25 cellular contexts compared by ENCODE assay signal in the genomic region with DNA sequence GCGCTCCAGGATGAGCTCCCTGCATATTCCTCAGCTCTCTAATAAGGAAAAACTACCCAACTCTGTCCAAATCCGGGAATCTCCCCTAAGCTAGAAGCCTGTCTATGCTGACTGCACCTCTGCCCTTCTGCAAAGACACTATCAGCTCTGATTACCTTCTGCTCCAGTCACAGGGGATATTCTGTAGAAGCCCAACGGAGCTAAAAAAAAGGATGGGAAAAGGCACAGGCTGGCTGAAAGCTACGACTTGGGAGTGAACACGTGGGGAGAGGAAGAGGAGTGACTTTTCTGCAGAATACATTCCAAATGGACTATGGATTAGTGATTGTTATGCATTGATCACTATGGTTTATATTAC. TPM values are rescaled to one million over a fixed set of nuclear protein-coding genes. Genes with fewer than 3 reads are reported as not detected.
DNase-seq lines count a peak whose midpoint lies in the region; ATAC-seq and TF ChIP-seq lines count a peak whose summit lies in the region.
"Had no signal": no experiment of that assay in that cellular context is flagged by ENCODE, and none has a peak within 500 bp of the region (broad histone marks: within the 10 kb centered on the region; RNA-seq: fewer than 3 reads in every experiment).

No MANE protein-coding gene starts in this region.

- H3K9me2 ChIP-seq in PC-3 (replicated peaks; ENCODE audit: low read length), result no peaks in the 10 kb centered on the region
- H3K9me2 ChIP-seq in hepatocyte (replicated peaks; ENCODE audit: insufficient read depth), result no peaks in the 10 kb centered on the region

- peak overlapping the region; percentile 2 to 66 for H3K27ac Mint-ChIP-seq in activated naive CD4-positive, alpha-beta T cell treated with anti-CD3 and anti-CD28 coated beads, Interleukin-2, amount 50 U/mL, for 72 hours
- H3K27ac Mint-ChIP-seq in activated naive CD4-positive, alpha-beta T cell treated with anti-CD3 and anti-CD28 coated beads for 36 hours, result no peak overlapping the region

- H3K27ac ChIP-seq in PC-3 (ENCODE audit: low read length) (no peak overlapping the region), hepatocyte (peak overlapping the region; percentile 12), smooth muscle cell (ENCODE audit: low read depth) (peak overlapping the region; percentile 53)
- H3K27ac ChIP-seq: left lung, neutrophil, prostate gland, SJSA1, VCaP had no signal

- H3K9me3 Mint-ChIP-seq in activated naive CD4-positive, alpha-beta T cell treated with anti-CD3 and anti-CD28 coated beads, Interleukin-2, amount 50 U/mL, for 72 hours, result no peaks in the 10 kb centered on the region
- no peaks in the 10 kb centered on the region for H3K9me3 Mint-ChIP-seq in activated naive CD4-positive, alpha-beta T cell treated with anti-CD3 and anti-CD28 coated beads for 36 hours

- H2AFZ ChIP-seq in PC-3 (ENCODE audit: low read length) (no peak overlapping the region), hepatocyte (no peak overlapping the region), smooth muscle cell (ENCODE audit: low read depth) (no peak overlapping the region)

- CTCF ChIA-PET in activated naive CD4-positive, alpha-beta T cell treated with anti-CD3 and anti-CD28 coated beads for 36 hours (lab: Charles Lee), result interaction anchor here (1.2 to 1.5 kb wide), 2 partner anchors 102 to 103 kb away, joined by 4 to 5 read pairs; no protein-coding TSS in a partner anchor
- CTCF ChIA-PET in PC-3 (lab: Charles Lee), result no interaction called here

- peaks cover 5% of the 10 kb centered on the region for H3K4me1 Mint-ChIP-seq in activated naive CD4-positive, alpha-beta T cell treated with anti-CD3 and anti-CD28 coated beads for 36 hours (ENCODE audit: low read depth)

- H3F3A ChIP-seq in PC-3 (ENCODE audit: low read length, unreplicated experiment) (no peaks in the 10 kb centered on the region), smooth muscle cell (ENCODE audit: low read depth) (peaks cover 11% of the 10 kb centered on the region)

- no peak overlapping the region for H3K4me3 ChIP-seq in PC-3 (ENCODE audit: low read length)
- no peak overlapping the region for H3K4me3 ChIP-seq in hepatocyte
- no peak overlapping the region for H3K4me3 ChIP-seq in smooth muscle cell
- H3K4me3 ChIP-seq: left lung, prostate gland, SJSA1, tibial nerve had no signal

- intact Hi-C loops in activated naive CD4-positive, alpha-beta T cell treated with anti-CD3 and anti-CD28 coated beads for 36 hours (cut with micrococcal nuclease), result loop anchor here (5.0 kb wide), 2 partner anchors 35 to 100 kb away; no protein-coding TSS in a partner anchor
- intact Hi-C loops in PC-3 (cut with micrococcal nuclease), result no loop called here

- H3K79me2 ChIP-seq in PC-3 (ENCODE audit: low read length) (no peaks in the 10 kb centered on the region), hepatocyte (no peaks in the 10 kb centered on the region), smooth muscle cell (ENCODE audit: low read depth) (no peaks in the 10 kb centered on the region)

- H3K27me3 ChIP-seq in PC-3 (ENCODE audit: low read length), result no peaks in the 10 kb centered on the region
- no peaks in the 10 kb centered on the region for H3K27me3 ChIP-seq in hepatocyte
- H3K27me3 ChIP-seq in smooth muscle cell (ENCODE audit: low read depth), result no peaks in the 10 kb centered on the region
- H3K27me3 ChIP-seq: left lung, neutrophil, SJSA1, tibial nerve had no signal

- no peak for ATAC-seq in activated naive CD4-positive, alpha-beta T cell treated with anti-CD3 and anti-CD28 coated beads, Interleukin-2, amount 50 U/mL, for 72 hours
- no peak for ATAC-seq in PC-3
- no peak for ATAC-seq in HG02588 (IDR thresholded peaks at IDR 0.05; ENCODE audit: unreplicated experiment)

- H4K20me1 ChIP-seq in PC-3 (ENCODE audit: low read length) (no peaks in the 10 kb centered on the region), hepatocyte (ENCODE audit: insufficient read depth, poor library complexity, severe bottlenecking) (no peaks in the 10 kb centered on the region), smooth muscle cell (ENCODE audit: low read depth) (no peaks in the 10 kb centered on the region)

- H3K9me3 ChIP-seq in PC-3 (ENCODE audit: low read length) (no peaks in the 10 kb centered on the region), hepatocyte (ENCODE audit: low read depth) (no peaks in the 10 kb centered on the region), smooth muscle cell (replicated peaks; ENCODE audit: low read depth) (no peaks in the 10 kb centered on the region)
- H3K9me3 ChIP-seq: left lung, neutrophil, prostate gland, SJSA1, tibial nerve had no signal

- no peak overlapping the region for H3K4me3 Mint-ChIP-seq in activated naive CD4-positive, alpha-beta T cell treated with anti-CD3 and anti-CD28 coated beads for 36 hours

- WGBS in hepatocyte (ENCODE audit: low lambda C conversion rate, missing lambda C conversion rate), result 71% methylated on average over 5 of the region's 5 CpGs
- WGBS in smooth muscle cell (ENCODE audit: low lambda C conversion rate), result 81% methylated on average over 5 of the region's 5 CpGs

- H3K4me1 ChIP-seq in PC-3 (ENCODE audit: insufficient read depth, low read length) (0 out of 2 replicates have a peak, but pooled peaks cover 7% of the 10 kb centered on the region), hepatocyte (ENCODE audit: insufficient read depth) (no peaks in the 10 kb centered on the region), smooth muscle cell (ENCODE audit: low read depth) (no peaks in the 10 kb centered on the region)
- H3K4me1 ChIP-seq: left lung, prostate gland had no signal

- DNase-seq in activated naive CD4-positive, alpha-beta T cell treated with anti-CD3 and anti-CD28 coated beads, Interleukin-2, amount 50 U/mL, for 72 hours (ENCODE audit: low spot score in 2 of 2), result no peak
- DNase-seq in activated naive CD4-positive, alpha-beta T cell treated with anti-CD3 and anti-CD28 coated beads for 36 hours, result no peak
- no peak for DNase-seq in PC-3
- DNase-seq in hepatocyte (ENCODE audit: low spot score), result no peak
- no peak for DNase-seq in smooth muscle cell (lab: John Stamatoyannopoulos, UW; ENCODE audit: unreplicated experiment)
- DNase-seq in GM03348 (ENCODE audit: low spot score), result no peak
- DNase-seq in OCI-M2 (lab: John Stamatoyannopoulos, UW; ENCODE audit: unreplicated experiment), result no peak
- DNase-seq: activated CD4-positive, alpha-beta T cell treated with anti-CD3 and anti-CD28 coated beads for 48 hours; activated T-cell treated with anti-CD3 and anti-CD28 coated beads, Interleukin-2, amount 50 U/mL, for 1 hour; amniotic stem cell; DMS153; glutamatergic neuron; left lung; NCI-H1436 treated with DMSO at 0.1 percent for 48 hours; NCI-H446; NCI-H748 treated with DMSO at 0.1 percent for 48 hours; RPMI8226; stimulated activated CD4-positive, alpha-beta T cell treated with anti-CD3 and anti-CD28 coated beads, Interleukin-4, amount 100 ng/mL, for 24 hours; T1000 had no signal

- TF ChIP-seq CTCF in PC-3 (conservative IDR thresholded peaks at IDR 0.05; ENCODE audit: low read depth, low read length) (peak; percentile 13; the same call in 1 of the 2 replicates), hepatocyte (IDR thresholded peaks at IDR 0.05; ENCODE audit: poor library complexity) (no peak), smooth muscle cell (IDR thresholded peaks at IDR 0.05; ENCODE audit: borderline replicate concordance, insufficient read depth, poor library complexity, severe bottlenecking) (no peak)

- no peaks in the 10 kb centered on the region for H3K27me3 Mint-ChIP-seq in activated naive CD4-positive, alpha-beta T cell treated with anti-CD3 and anti-CD28 coated beads for 36 hours (ENCODE audit: low read depth)

- POLR2A ChIA-PET in PC-3 (lab: Charles Lee; ENCODE audit: unreplicated experiment), result no interaction called here

- no peak overlapping the region for H3K9ac ChIP-seq in PC-3 (ENCODE audit: low read length)
- no peak overlapping the region for H3K9ac ChIP-seq in smooth muscle cell (ENCODE audit: low read depth)

- peaks cover 66 to 74% of the 10 kb centered on the region in 2 donors for H3K36me3 Mint-ChIP-seq in activated naive CD4-positive, alpha-beta T cell treated with anti-CD3 and anti-CD28 coated beads, Interleukin-2, amount 50 U/mL, for 72 hours
- H3K36me3 Mint-ChIP-seq in activated naive CD4-positive, alpha-beta T cell treated with anti-CD3 and anti-CD28 coated beads for 36 hours (ENCODE audit: low read depth), result peaks cover 85% of the 10 kb centered on the region

- no TSS peak for BruUV-seq in PC-3 (replicated peaks; lab: Mats Ljungman, UMichigan)

- peaks cover 74% of the 10 kb centered on the region for H3K36me3 ChIP-seq in PC-3 (ENCODE audit: low read depth, low read length)
- H3K36me3 ChIP-seq in hepatocyte (replicated peaks; ENCODE audit: insufficient read depth, low read depth), result peaks cover 6% of the 10 kb centered on the region
- H3K36me3 ChIP-seq in smooth muscle cell (ENCODE audit: low read depth), result peaks cover 35% of the 10 kb centered on the region

- H3K4me2 ChIP-seq in PC-3 (ENCODE audit: low read length), result no peak overlapping the region
- H3K4me2 ChIP-seq in hepatocyte, result no peak overlapping the region
- no peak overlapping the region for H3K4me2 ChIP-seq in smooth muscle cell

RNA-seq across cellular contexts. Expression of gene IARS1, which starts 50.7 kb away (rescaled TPM):
- total RNA-seq in activated naive CD4-positive, alpha-beta T cell treated with anti-CD3 and anti-CD28 coated beads, Interleukin-2, amount 50 U/mL, for 72 hours, result 100 to 1,000 TPM; 199 to 222 TPM
- total RNA-seq in activated naive CD4-positive, alpha-beta T cell treated with anti-CD3 and anti-CD28 coated beads for 36 hours, result 100 to 1,000 TPM; 271 to 272 TPM
- 128 and 148 TPM in 2 replicates for total RNA-seq in PC-3 (2014; rRNA removed)
- 158 and 180 TPM in 2 replicates for total RNA-seq in hepatocyte
- polyA plus RNA-seq in hepatocyte, result 74.4 and 76.7 TPM in 2 replicates
- total RNA-seq in smooth muscle cell, result 150 and 208 TPM in 2 replicates
- 85.0 and 93.0 TPM in 2 replicates for polyA plus RNA-seq in smooth muscle cell
